ENCODE assay signal across 1 cellular context in the genomic region with DNA sequence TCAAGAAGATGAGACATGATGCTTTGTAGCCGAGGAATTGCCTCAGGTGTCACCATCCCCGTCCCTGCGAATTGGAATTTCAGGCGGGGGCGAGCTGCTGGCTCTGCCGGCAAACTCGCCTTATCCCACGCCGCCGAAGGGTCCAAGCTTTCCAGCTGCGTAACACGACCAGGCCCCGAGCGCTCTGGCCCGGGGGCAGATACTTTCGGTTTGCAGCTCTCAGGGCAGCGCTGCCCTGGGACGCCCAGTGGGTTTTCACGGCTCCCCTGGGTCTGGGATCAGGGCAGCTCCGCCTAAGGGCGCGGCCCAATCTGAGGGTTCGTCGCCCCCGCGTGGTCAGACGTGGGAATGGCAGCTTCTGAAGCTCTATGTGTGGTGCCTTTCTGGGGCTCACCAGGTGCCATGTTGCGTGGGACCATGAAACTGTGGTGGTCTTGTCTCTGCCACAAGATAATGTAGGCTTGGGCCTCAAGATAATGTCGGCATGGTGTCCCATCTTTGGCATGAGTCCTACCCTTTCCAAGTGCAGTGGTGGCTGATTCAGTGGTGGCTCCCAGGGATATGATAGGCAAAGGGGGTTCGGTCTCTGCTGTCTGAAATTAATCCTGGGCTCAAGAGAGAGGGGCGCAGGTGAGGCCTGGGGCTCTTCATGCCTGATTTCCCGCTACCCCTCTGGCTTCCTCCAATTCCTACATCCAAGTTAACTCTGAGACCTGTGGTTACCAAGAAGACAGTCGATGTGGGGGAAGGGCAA.
A peak's percentile ranks its signal among the peaks of the same experiment; 100 is the strongest.
TF ChIP-seq lines count a peak whose summit lies in the region.

No MANE protein-coding gene starts in this region.

TF ChIP-seq in HepG2, 621 proteins besides CTCF, POLR2A, EP300 and RAD21 (continued from another document and continues in another):
- TF ChIP-seq, protein P1, sequence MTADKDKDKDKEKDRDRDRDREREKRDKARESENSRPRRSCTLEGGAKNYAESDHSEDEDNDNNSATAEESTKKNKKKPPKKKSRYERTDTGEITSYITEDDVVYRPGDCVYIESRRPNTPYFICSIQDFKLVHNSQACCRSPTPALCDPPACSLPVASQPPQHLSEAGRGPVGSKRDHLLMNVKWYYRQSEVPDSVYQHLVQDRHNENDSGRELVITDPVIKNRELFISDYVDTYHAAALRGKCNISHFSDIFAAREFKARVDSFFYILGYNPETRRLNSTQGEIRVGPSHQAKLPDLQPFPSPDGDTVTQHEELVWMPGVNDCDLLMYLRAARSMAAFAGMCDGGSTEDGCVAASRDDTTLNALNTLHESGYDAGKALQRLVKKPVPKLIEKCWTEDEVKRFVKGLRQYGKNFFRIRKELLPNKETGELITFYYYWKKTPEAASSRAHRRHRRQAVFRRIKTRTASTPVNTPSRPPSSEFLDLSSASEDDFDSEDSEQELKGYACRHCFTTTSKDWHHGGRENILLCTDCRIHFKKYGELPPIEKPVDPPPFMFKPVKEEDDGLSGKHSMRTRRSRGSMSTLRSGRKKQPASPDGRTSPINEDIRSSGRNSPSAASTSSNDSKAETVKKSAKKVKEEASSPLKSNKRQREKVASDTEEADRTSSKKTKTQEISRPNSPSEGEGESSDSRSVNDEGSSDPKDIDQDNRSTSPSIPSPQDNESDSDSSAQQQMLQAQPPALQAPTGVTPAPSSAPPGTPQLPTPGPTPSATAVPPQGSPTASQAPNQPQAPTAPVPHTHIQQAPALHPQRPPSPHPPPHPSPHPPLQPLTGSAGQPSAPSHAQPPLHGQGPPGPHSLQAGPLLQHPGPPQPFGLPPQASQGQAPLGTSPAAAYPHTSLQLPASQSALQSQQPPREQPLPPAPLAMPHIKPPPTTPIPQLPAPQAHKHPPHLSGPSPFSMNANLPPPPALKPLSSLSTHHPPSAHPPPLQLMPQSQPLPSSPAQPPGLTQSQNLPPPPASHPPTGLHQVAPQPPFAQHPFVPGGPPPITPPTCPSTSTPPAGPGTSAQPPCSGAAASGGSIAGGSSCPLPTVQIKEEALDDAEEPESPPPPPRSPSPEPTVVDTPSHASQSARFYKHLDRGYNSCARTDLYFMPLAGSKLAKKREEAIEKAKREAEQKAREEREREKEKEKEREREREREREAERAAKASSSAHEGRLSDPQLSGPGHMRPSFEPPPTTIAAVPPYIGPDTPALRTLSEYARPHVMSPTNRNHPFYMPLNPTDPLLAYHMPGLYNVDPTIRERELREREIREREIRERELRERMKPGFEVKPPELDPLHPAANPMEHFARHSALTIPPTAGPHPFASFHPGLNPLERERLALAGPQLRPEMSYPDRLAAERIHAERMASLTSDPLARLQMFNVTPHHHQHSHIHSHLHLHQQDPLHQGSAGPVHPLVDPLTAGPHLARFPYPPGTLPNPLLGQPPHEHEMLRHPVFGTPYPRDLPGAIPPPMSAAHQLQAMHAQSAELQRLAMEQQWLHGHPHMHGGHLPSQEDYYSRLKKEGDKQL (CRISPR knock-in tag; IDR thresholded peaks at IDR 0.05; ENCODE audit: low read depth): 0 out of 2 replicates have a peak, but pooled peaks have one; percentile 46
- TF ChIP-seq ZNF234 (CRISPR knock-in tag; conservative IDR thresholded peaks at IDR 0.05): no peak
- TF ChIP-seq FOXP1 (IDR thresholded peaks at IDR 0.05): no peak
- no peak for TF ChIP-seq FOXP1 (CRISPR knock-in tag; IDR thresholded peaks at IDR 0.05)
- 0 out of 2 replicates have a peak, but pooled peaks have one; percentile 79 for TF ChIP-seq GPN1 (CRISPR knock-in tag; IDR thresholded peaks at IDR 0.05; ENCODE audit: borderline replicate concordance)
- TF ChIP-seq, protein P2, sequence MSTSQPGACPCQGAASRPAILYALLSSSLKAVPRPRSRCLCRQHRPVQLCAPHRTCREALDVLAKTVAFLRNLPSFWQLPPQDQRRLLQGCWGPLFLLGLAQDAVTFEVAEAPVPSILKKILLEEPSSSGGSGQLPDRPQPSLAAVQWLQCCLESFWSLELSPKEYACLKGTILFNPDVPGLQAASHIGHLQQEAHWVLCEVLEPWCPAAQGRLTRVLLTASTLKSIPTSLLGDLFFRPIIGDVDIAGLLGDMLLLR (CRISPR knock-in tag; IDR thresholded peaks at IDR 0.05): peak; percentile 85; the same call in 1 of the 2 replicates
- peak; percentile 14; the same call in 1 of the 2 replicates for TF ChIP-seq BCL6 (CRISPR knock-in tag; IDR thresholded peaks at IDR 0.05)
- peak; percentile 80 for TF ChIP-seq GATAD2A (CRISPR knock-in tag; IDR thresholded peaks at IDR 0.05)
- peak; percentile 85 for TF ChIP-seq ZNF891 (CRISPR knock-in tag; IDR thresholded peaks at IDR 0.05)
- TF ChIP-seq ZSCAN9 (CRISPR knock-in tag; IDR thresholded peaks at IDR 0.05; ENCODE audit: borderline replicate concordance): peak; percentile 53; the same call in 1 of the 2 replicates
- TF ChIP-seq ZNF766 (CRISPR knock-in tag; IDR thresholded peaks at IDR 0.05; ENCODE audit: borderline replicate concordance): no peak
- TF ChIP-seq ZNF33A (CRISPR knock-in tag; IDR thresholded peaks at IDR 0.05; ENCODE audit: borderline replicate concordance): no peak
- peak; percentile 61; the same call in 1 of the 2 replicates for TF ChIP-seq ZNF776 (CRISPR knock-in tag; IDR thresholded peaks at IDR 0.05)
- TF ChIP-seq MTF2 (CRISPR knock-in tag; IDR thresholded peaks at IDR 0.05; ENCODE audit: borderline replicate concordance): 0 out of 2 replicates have a peak, but pooled peaks have one; percentile 38
- peak; percentile 39; the same call in 1 of the 2 replicates for TF ChIP-seq FOXA3 (CRISPR knock-in tag; IDR thresholded peaks at IDR 0.05)
- TF ChIP-seq NKX3-1 (CRISPR knock-in tag; IDR thresholded peaks at IDR 0.05): no peak
- peak; percentile 31; the same call in 1 of the 2 replicates for TF ChIP-seq ZNF138 (CRISPR knock-in tag; IDR thresholded peaks at IDR 0.05; ENCODE audit: low read depth)
- TF ChIP-seq, protein P3, sequence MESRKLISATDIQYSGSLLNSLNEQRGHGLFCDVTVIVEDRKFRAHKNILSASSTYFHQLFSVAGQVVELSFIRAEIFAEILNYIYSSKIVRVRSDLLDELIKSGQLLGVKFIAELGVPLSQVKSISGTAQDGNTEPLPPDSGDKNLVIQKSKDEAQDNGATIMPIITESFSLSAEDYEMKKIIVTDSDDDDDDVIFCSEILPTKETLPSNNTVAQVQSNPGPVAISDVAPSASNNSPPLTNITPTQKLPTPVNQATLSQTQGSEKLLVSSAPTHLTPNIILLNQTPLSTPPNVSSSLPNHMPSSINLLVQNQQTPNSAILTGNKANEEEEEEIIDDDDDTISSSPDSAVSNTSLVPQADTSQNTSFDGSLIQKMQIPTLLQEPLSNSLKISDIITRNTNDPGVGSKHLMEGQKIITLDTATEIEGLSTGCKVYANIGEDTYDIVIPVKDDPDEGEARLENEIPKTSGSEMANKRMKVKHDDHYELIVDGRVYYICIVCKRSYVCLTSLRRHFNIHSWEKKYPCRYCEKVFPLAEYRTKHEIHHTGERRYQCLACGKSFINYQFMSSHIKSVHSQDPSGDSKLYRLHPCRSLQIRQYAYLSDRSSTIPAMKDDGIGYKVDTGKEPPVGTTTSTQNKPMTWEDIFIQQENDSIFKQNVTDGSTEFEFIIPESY (CRISPR knock-in tag; IDR thresholded peaks at IDR 0.05): 0 out of 2 replicates have a peak, but pooled peaks have one; percentile 60
- TF ChIP-seq IKZF4 (CRISPR knock-in tag; IDR thresholded peaks at IDR 0.05; ENCODE audit: borderline replicate concordance, low read depth, not compliant biosample characterization): peak; percentile 66
- TF ChIP-seq U2AF1 (optimal IDR thresholded peaks at IDR 0.05; ENCODE audit: low read depth, low read length): peak; percentile 92
- TF ChIP-seq KAT8 (CRISPR knock-in tag; IDR thresholded peaks at IDR 0.05): peak; percentile 76
- TF ChIP-seq, protein P4, sequence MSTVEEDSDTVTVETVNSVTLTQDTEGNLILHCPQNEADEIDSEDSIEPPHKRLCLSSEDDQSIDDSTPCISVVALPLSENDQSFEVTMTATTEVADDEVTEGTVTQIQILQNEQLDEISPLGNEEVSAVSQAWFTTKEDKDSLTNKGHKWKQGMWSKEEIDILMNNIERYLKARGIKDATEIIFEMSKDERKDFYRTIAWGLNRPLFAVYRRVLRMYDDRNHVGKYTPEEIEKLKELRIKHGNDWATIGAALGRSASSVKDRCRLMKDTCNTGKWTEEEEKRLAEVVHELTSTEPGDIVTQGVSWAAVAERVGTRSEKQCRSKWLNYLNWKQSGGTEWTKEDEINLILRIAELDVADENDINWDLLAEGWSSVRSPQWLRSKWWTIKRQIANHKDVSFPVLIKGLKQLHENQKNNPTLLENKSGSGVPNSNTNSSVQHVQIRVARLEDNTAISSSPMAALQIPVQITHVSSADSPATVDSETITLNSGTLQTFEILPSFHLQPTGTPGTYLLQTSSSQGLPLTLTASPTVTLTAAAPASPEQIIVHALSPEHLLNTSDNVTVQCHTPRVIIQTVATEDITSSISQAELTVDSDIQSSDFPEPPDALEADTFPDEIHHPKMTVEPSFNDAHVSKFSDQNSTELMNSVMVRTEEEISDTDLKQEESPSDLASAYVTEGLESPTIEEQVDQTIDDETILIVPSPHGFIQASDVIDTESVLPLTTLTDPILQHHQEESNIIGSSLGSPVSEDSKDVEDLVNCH (CRISPR knock-in tag; IDR thresholded peaks at IDR 0.05): no peak
- TF ChIP-seq MIXL1 (CRISPR knock-in tag; IDR thresholded peaks at IDR 0.05): peak; percentile 87; the same call in 1 of the 2 replicates
- TF ChIP-seq ZNF883 (CRISPR knock-in tag; IDR thresholded peaks at IDR 0.05; ENCODE audit: not compliant biosample characterization): peak; percentile 91
- peak; percentile 86; the same call in 1 of the 2 replicates for TF ChIP-seq ZNF543 (CRISPR knock-in tag; IDR thresholded peaks at IDR 0.05)
- TF ChIP-seq MBD4 (IDR thresholded peaks at IDR 0.05; ENCODE audit: borderline replicate concordance, low read length): no peak
- peak; percentile 50; the same call in 1 of the 2 replicates for TF ChIP-seq NFE2L1 (CRISPR knock-in tag; IDR thresholded peaks at IDR 0.05; ENCODE audit: borderline replicate concordance)
- peak; percentile 55; the same call in 1 of the 2 replicates for TF ChIP-seq MEF2D (CRISPR knock-in tag; IDR thresholded peaks at IDR 0.05)
- TF ChIP-seq GZF1 (CRISPR knock-in tag; IDR thresholded peaks at IDR 0.05): peak; percentile 51; the same call in 1 of the 2 replicates
- TF ChIP-seq, protein P5, sequence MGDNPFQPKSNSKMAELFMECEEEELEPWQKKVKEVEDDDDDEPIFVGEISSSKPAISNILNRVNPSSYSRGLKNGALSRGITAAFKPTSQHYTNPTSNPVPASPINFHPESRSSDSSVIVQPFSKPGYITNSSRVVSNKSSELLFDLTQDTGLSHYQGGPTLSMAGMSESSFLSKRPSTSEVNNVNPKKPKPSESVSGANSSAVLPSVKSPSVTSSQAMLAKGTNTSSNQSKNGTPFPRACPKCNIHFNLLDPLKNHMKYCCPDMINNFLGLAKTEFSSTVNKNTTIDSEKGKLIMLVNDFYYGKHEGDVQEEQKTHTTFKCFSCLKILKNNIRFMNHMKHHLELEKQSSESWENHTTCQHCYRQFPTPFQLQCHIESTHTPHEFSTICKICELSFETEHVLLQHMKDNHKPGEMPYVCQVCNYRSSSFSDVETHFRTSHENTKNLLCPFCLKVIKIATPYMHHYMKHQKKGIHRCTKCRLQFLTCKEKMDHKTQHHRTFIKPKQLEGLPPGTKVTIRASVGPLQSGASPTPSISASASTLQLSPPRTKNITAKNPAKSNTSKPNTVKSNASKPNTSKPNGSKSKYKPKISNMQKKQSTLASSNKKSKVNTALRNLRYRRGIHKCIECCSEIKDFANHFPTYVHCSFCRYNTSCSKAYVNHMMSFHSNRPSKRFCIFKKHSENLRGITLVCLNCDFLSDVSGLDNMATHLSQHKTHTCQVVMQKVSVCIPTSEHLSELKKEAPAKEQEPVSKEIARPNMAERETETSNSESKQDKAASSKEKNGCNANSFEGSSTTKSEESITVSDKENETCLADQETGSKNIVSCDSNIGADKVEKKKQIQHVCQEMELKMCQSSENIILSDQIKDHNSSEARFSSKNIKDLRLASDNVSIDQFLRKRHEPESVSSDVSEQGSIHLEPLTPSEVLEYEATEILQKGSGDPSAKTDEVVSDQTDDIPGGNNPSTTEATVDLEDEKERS (CRISPR knock-in tag; IDR thresholded peaks at IDR 0.05): peak; percentile 75; the same call in 1 of the 2 replicates
- TF ChIP-seq SMYD3 (CRISPR knock-in tag; IDR thresholded peaks at IDR 0.05): peak; percentile 60; the same call in 1 of the 2 replicates
- TF ChIP-seq ZBTB8A (CRISPR knock-in tag; IDR thresholded peaks at IDR 0.05; ENCODE audit: borderline replicate concordance, low read depth): peak; percentile 75; the same call in 1 of the 2 replicates
- peak; percentile 76; the same call in 1 of the 2 replicates for TF ChIP-seq ESRRA (CRISPR knock-in tag; IDR thresholded peaks at IDR 0.05; ENCODE audit: low read depth)
- TF ChIP-seq, protein P6, sequence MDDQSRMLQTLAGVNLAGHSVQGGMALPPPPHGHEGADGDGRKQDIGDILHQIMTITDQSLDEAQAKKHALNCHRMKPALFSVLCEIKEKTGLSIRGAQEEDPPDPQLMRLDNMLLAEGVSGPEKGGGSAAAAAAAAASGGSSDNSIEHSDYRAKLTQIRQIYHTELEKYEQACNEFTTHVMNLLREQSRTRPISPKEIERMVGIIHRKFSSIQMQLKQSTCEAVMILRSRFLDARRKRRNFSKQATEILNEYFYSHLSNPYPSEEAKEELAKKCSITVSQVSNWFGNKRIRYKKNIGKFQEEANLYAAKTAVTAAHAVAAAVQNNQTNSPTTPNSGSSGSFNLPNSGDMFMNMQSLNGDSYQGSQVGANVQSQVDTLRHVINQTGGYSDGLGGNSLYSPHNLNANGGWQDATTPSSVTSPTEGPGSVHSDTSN (CRISPR knock-in tag; IDR thresholded peaks at IDR 0.05; ENCODE audit: borderline replicate concordance): no peak
- no peak for TF ChIP-seq ZNF354B (CRISPR knock-in tag; IDR thresholded peaks at IDR 0.05)
- TF ChIP-seq YEATS4 (CRISPR knock-in tag; IDR thresholded peaks at IDR 0.05; ENCODE audit: borderline replicate concordance): 0 out of 2 replicates have a peak, but pooled peaks have one; percentile 37
- peak; percentile 53; the same call in 1 of the 2 replicates for TF ChIP-seq POLR2G (IDR thresholded peaks at IDR 0.05; ENCODE audit: low read depth, low read length)
- TF ChIP-seq, protein P7, sequence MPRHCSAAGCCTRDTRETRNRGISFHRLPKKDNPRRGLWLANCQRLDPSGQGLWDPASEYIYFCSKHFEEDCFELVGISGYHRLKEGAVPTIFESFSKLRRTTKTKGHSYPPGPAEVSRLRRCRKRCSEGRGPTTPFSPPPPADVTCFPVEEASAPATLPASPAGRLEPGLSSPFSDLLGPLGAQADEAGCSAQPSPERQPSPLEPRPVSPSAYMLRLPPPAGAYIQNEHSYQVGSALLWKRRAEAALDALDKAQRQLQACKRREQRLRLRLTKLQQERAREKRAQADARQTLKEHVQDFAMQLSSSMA (CRISPR knock-in tag; IDR thresholded peaks at IDR 0.05): no peak
- TF ChIP-seq FOSL2 (CRISPR knock-in tag; IDR thresholded peaks at IDR 0.05): peak; percentile 61
- 0 out of 2 replicates have a peak, but pooled peaks have one; percentile 80 for TF ChIP-seq ZNF614 (CRISPR knock-in tag; IDR thresholded peaks at IDR 0.05; ENCODE audit: borderline replicate concordance)
- TF ChIP-seq CBFB (CRISPR knock-in tag; IDR thresholded peaks at IDR 0.05): peak; percentile 79
- TF ChIP-seq CC2D1A (CRISPR knock-in tag; IDR thresholded peaks at IDR 0.05): 0 out of 2 replicates have a peak, but pooled peaks have one; percentile 66
- no peak for TF ChIP-seq ZNF674 (CRISPR knock-in tag; IDR thresholded peaks at IDR 0.05; ENCODE audit: low read depth)
- peak; percentile 32; the same call in 1 of the 2 replicates for TF ChIP-seq GATAD1 (CRISPR knock-in tag; IDR thresholded peaks at IDR 0.05)
- TF ChIP-seq LCORL (IDR thresholded peaks at IDR 0.05): no peak
- peak; percentile 97 for TF ChIP-seq LCORL (CRISPR knock-in tag; IDR thresholded peaks at IDR 0.05)
- TF ChIP-seq RAD51 (IDR thresholded peaks at IDR 0.05; ENCODE audit: borderline replicate concordance): no peak
